In genomic region chr1:8858112-8858668, GRCh38 we compare ENCODE assay signal across 1 cellular context.
A peak's percentile ranks its signal among the peaks of the same experiment; 100 is the strongest.
TF ChIP-seq lines count a peak whose summit lies in the region.

No MANE protein-coding gene starts in this region.

TF ChIP-seq in HepG2, 621 proteins besides CTCF, POLR2A, EP300 and RAD21 (continued from another document):
- peak; percentile 34; the same call in 1 of the 2 replicates for TF ChIP-seq ATF2 (CRISPR knock-in tag; IDR thresholded peaks at IDR 0.05)
- TF ChIP-seq ZBTB14 (CRISPR knock-in tag; IDR thresholded peaks at IDR 0.05): no peak
- peak; percentile 67 to 90 for TF ChIP-seq MAFK (conservative IDR thresholded peaks at IDR 0.05 in 1 of 2, IDR thresholded peaks at IDR 0.05 in 1 of 2; ENCODE audit: low read length in 2 of 2)
- TF ChIP-seq ZNF678 (CRISPR knock-in tag; IDR thresholded peaks at IDR 0.05): no peak
- peak; percentile 17; the same call in 1 of the 2 replicates for TF ChIP-seq TBX2 (CRISPR knock-in tag; IDR thresholded peaks at IDR 0.05; ENCODE audit: borderline replicate concordance)
- TF ChIP-seq RNF219 (CRISPR knock-in tag; IDR thresholded peaks at IDR 0.05): no peak
- 0 out of 2 replicates have a peak, but pooled peaks have one; percentile 42 for TF ChIP-seq POGZ (CRISPR knock-in tag; IDR thresholded peaks at IDR 0.05)
- TF ChIP-seq JARID2 (CRISPR knock-in tag; IDR thresholded peaks at IDR 0.05; ENCODE audit: insufficient replicate concordance): peak; percentile 26
- TF ChIP-seq RXRA (CRISPR knock-in tag; IDR thresholded peaks at IDR 0.05): peak; percentile 61; the same call in 1 of the 2 replicates
- TF ChIP-seq MIER2 (CRISPR knock-in tag; IDR thresholded peaks at IDR 0.05): peak; percentile 47; the same call in 1 of the 2 replicates
- TF ChIP-seq SNAPC5 (CRISPR knock-in tag; IDR thresholded peaks at IDR 0.05; ENCODE audit: borderline replicate concordance): no peak
- TF ChIP-seq ZNF878 (CRISPR knock-in tag; IDR thresholded peaks at IDR 0.05): no peak
- TF ChIP-seq CHD4 (IDR thresholded peaks at IDR 0.05; ENCODE audit: borderline replicate concordance, low read length): no peak
- peak; percentile 31; the same call in 1 of the 2 replicates for TF ChIP-seq TFAP4 (IDR thresholded peaks at IDR 0.05; ENCODE audit: borderline replicate concordance, low read depth)
